Comparison of ENCODE assay signal across 1 cellular context in genomic region chr14:99566390-99567354, GRCh38.
A peak's percentile ranks its signal among the peaks of the same experiment; 100 is the strongest.
TF ChIP-seq lines count a peak whose summit lies in the region.

No MANE protein-coding gene starts in this region.

TF ChIP-seq in liver, 16 proteins besides CTCF, POLR2A, EP300 and RAD21:
- TF ChIP-seq ZBTB33 (IDR thresholded peaks at IDR 0.05) (no peak), SP1 (IDR thresholded peaks at IDR 0.05) (peak; percentile 46), HNF4A (conservative IDR thresholded peaks at IDR 0.05) (peak; percentile 52 to 75), ATF3 (IDR thresholded peaks at IDR 0.05) (no peak), RXRA (IDR thresholded peaks at IDR 0.05) (peak; percentile 58 to 78), MAX (IDR thresholded peaks at IDR 0.05) (no peak), HNF4G (IDR thresholded peaks at IDR 0.05) (no peak)
